Comparison of ENCODE assay signal across 22 cellular contexts in the genomic region with DNA sequence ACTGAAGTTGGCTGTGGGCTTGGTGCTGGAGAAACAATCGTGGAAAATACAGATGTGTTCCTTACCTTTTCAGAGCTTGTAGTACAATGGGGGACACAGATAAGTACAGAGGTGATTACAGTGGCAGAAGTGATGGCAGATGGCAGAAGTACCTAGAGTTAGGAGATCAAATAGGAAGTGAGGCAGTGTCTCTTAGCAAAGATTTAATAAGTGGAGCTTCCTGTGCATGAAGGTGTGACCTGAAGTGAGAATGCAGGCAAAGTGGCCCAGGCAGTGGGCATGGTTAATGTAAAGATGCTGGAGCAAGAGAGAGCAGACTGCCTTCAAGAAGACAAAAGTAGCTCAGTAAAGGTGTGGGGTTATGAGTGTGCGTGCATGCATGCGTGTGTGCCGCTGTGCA. TPM values are rescaled to one million over a fixed set of nuclear protein-coding genes. Genes with fewer than 3 reads are reported as not detected.
"Had no signal": no experiment of that assay in that cellular context is flagged by ENCODE, and none has a peak within 500 bp of the region (broad histone marks: within the 10 kb centered on the region; RNA-seq: fewer than 3 reads in every experiment).

No MANE protein-coding gene starts in this region.

- H3K27me3 Mint-ChIP-seq: activated CD4-positive, alpha-beta memory T cell treated with anti-CD3 and anti-CD28 coated beads for 36 hours; effector memory CD8-positive, alpha-beta T cell; progenitor cell of endocrine pancreas had no signal

- H3K9me3 ChIP-seq: adrenal gland, esophagus squamous epithelium, right atrium auricular region, vagina had no signal

- H3K4me3 ChIP-seq: adrenal gland, esophagus squamous epithelium, right atrium auricular region, vagina had no signal

- H3K4me3 Mint-ChIP-seq: activated CD4-positive, alpha-beta memory T cell treated with anti-CD3 and anti-CD28 coated beads for 36 hours; activated T-helper 1 cell treated with anti-CD3 and anti-CD28 coated beads, Interleukin-12 subunit alpha, Interleukin-12 subunit beta, Interleukin-2, Interleukin-4 antibody, amounts not matched to agents 30 ng/mL and 10 ng/mL and 1 ng/mL, durations not matched to agents 14 hours and 24 hours and 36 hours; effector memory CD8-positive, alpha-beta T cell; neural crest cell; stimulated activated naive CD8-positive, alpha-beta T cell treated with anti-CD3 and anti-CD28 coated beads, Interleukin-15, amount 100 ng/mL, for 72 hours; T-helper 2 cell treated with Interferon-gamma antibody and Interleukin-4, amounts not matched to agents 5 μg/mL and 100 μg/mL, for 36 hours; WTC11 had no signal

- H3K27ac Mint-ChIP-seq: activated CD4-positive, alpha-beta memory T cell treated with anti-CD3 and anti-CD28 coated beads for 36 hours; activated naive CD4-positive, alpha-beta T cell treated with anti-CD3 and anti-CD28 coated beads, Interleukin-2, amount 50 U/mL, for 72 hours; activated T-helper 1 cell treated with anti-CD3 and anti-CD28 coated beads, Interleukin-12 subunit alpha, Interleukin-12 subunit beta, Interleukin-2, Interleukin-4 antibody, amounts not matched to agents 30 ng/mL and 10 ng/mL and 1 ng/mL, durations not matched to agents 14 hours and 24 hours and 36 hours; effector memory CD8-positive, alpha-beta T cell; progenitor cell of endocrine pancreas; stimulated activated naive CD8-positive, alpha-beta T cell treated with anti-CD3 and anti-CD28 coated beads, Interleukin-15, amount 100 ng/mL, for 72 hours; T-helper 2 cell treated with Interferon-gamma antibody and Interleukin-4, amounts not matched to agents 5 μg/mL and 100 μg/mL, for 36 hours; WTC11 had no signal

- ATAC-seq: activated naive CD4-positive, alpha-beta T cell treated with anti-CD3 and anti-CD28 coated beads, Interleukin-2, amount 50 U/mL, for 72 hours; effector memory CD8-positive, alpha-beta T cell; left colon; stimulated activated naive CD8-positive, alpha-beta T cell treated with anti-CD3 and anti-CD28 coated beads, Interleukin-15, amount 100 ng/mL, for 72 hours; WTC11 had no signal

- H3K27me3 ChIP-seq: adrenal gland, esophagus squamous epithelium, right atrium auricular region, vagina had no signal

- DNase-seq: activated CD4-positive, alpha-beta memory T cell treated with anti-CD3 and anti-CD28 coated beads for 36 hours; activated CD4-positive, alpha-beta T cell treated with anti-CD3 and anti-CD28 coated beads for 4 hours; activated gamma-delta T cell treated with Interleukin-2 at 50 U/mL for 16 hours; activated T-cell treated with anti-CD3 and anti-CD28 coated beads for 4 hours; adrenal gland; dermis blood vessel endothelial cell; effector memory CD8-positive, alpha-beta T cell; esophagus squamous epithelium; hippocampal formation; islet precursor cell; left colon; stimulated activated CD4-positive, alpha-beta T cell treated with anti-CD3 and anti-CD28 coated beads, Interleukin-2, amount 100 ng/mL, for 48 hours; stimulated activated naive CD8-positive, alpha-beta T cell treated with anti-CD3 and anti-CD28 coated beads, Interleukin-15, amount 100 ng/mL, for 72 hours; trophoblast cell had no signal

- H3K9me3 Mint-ChIP-seq: activated CD4-positive, alpha-beta memory T cell treated with anti-CD3 and anti-CD28 coated beads for 36 hours; activated naive CD4-positive, alpha-beta T cell treated with anti-CD3 and anti-CD28 coated beads, Interleukin-2, amount 50 U/mL, for 72 hours; activated T-helper 1 cell treated with anti-CD3 and anti-CD28 coated beads, Interleukin-12 subunit alpha, Interleukin-12 subunit beta, Interleukin-2, Interleukin-4 antibody, amounts not matched to agents 30 ng/mL and 10 ng/mL and 1 ng/mL, durations not matched to agents 14 hours and 24 hours and 36 hours; effector memory CD8-positive, alpha-beta T cell; neural crest cell; stimulated activated naive CD8-positive, alpha-beta T cell treated with anti-CD3 and anti-CD28 coated beads, Interleukin-15, amount 100 ng/mL, for 72 hours; T-helper 2 cell treated with Interferon-gamma antibody and Interleukin-4, amounts not matched to agents 5 μg/mL and 100 μg/mL, for 36 hours; WTC11 had no signal

- H3K27ac ChIP-seq: adrenal gland, esophagus squamous epithelium, right atrium auricular region, vagina had no signal

- H3K4me1 Mint-ChIP-seq: stimulated activated naive CD8-positive, alpha-beta T cell treated with anti-CD3 and anti-CD28 coated beads, Interleukin-15, amount 100 ng/mL, for 72 hours; WTC11 had no signal

- H3K36me3 Mint-ChIP-seq: activated CD4-positive, alpha-beta memory T cell treated with anti-CD3 and anti-CD28 coated beads for 36 hours; activated naive CD4-positive, alpha-beta T cell treated with anti-CD3 and anti-CD28 coated beads, Interleukin-2, amount 50 U/mL, for 72 hours; WTC11 had no signal

- H3K36me3 ChIP-seq: vagina had no signal

RNA-seq across cellular contexts. Expression of gene LRRK2, which starts 16.0 kb away (rescaled TPM):
- total RNA-seq: activated naive CD4-positive, alpha-beta T cell treated with anti-CD3 and anti-CD28 coated beads, Interleukin-2, amount 50 U/mL, for 72 hours; activated T-helper 1 cell treated with anti-CD3 and anti-CD28 coated beads, Interleukin-12 subunit alpha, Interleukin-12 subunit beta, Interleukin-2, Interleukin-4 antibody, amounts not matched to agents 30 ng/mL and 10 ng/mL and 1 ng/mL, durations not matched to agents 14 hours and 24 hours and 36 hours had no signal
